ENCODE assay signal across 21 cellular contexts in genomic region chr12:13562915-13563742, GRCh38.
"Had no signal": no experiment of that assay in that cellular context is flagged by ENCODE, and none has a peak within 500 bp of the region (broad histone marks: within the 10 kb centered on the region; RNA-seq: fewer than 3 reads in every experiment).

No MANE protein-coding gene starts in this region.

- H3K9me3 ChIP-seq: esophagus muscularis mucosa, gastrocnemius medialis, neutrophil, ovary, right lobe of liver, thoracic aorta, transverse colon had no signal

- H3K27me3 ChIP-seq: esophagus muscularis mucosa, gastrocnemius medialis, neutrophil, ovary, right lobe of liver, transverse colon had no signal

- DNase-seq: central memory CD4-positive, alpha-beta T cell; cortex of kidney; effector memory CD4-positive, alpha-beta T cell; gastrocnemius medialis; heart right ventricle; hypothalamus; mammary epithelial cell; naive thymus-derived CD4-positive, alpha-beta T cell; nephron progenitor cell; right lobe of liver; stimulated activated CD4-positive, alpha-beta T cell treated with anti-CD3 and anti-CD28 coated beads, Interleukin-4, amount 100 ng/mL, for 1 hour; stimulated activated CD8-positive, alpha-beta memory T cell treated with anti-CD3 and anti-CD28 coated beads, Interleukin-4, amount 100 ng/mL, for 48 hours; stimulated activated naive CD8-positive, alpha-beta T cell treated with anti-CD3 and anti-CD28 coated beads, Interleukin-15, amount 100 ng/mL, for 72 hours; transverse colon had no signal

- H3K27ac Mint-ChIP-seq: naive thymus-derived CD4-positive, alpha-beta T cell; nephron progenitor cell; progenitor cell of endocrine pancreas; stimulated activated effector memory CD8-positive, alpha-beta T cell treated with anti-CD3 and anti-CD28 coated beads, Interleukin-12 subunit alpha, Interleukin-12 subunit beta, amount 100 ng/mL, for 72 hours; stimulated activated naive CD8-positive, alpha-beta T cell treated with anti-CD3 and anti-CD28 coated beads, Interleukin-15, amount 100 ng/mL, for 72 hours had no signal

- H3K4me3 Mint-ChIP-seq: naive thymus-derived CD4-positive, alpha-beta T cell; nephron progenitor cell; stimulated activated effector memory CD8-positive, alpha-beta T cell treated with anti-CD3 and anti-CD28 coated beads, Interleukin-12 subunit alpha, Interleukin-12 subunit beta, amount 100 ng/mL, for 72 hours; stimulated activated naive CD8-positive, alpha-beta T cell treated with anti-CD3 and anti-CD28 coated beads, Interleukin-15, amount 100 ng/mL, for 72 hours had no signal

- H3K4me1 Mint-ChIP-seq: naive thymus-derived CD4-positive, alpha-beta T cell; nephron progenitor cell; stimulated activated effector memory CD8-positive, alpha-beta T cell treated with anti-CD3 and anti-CD28 coated beads, Interleukin-12 subunit alpha, Interleukin-12 subunit beta, amount 100 ng/mL, for 72 hours; stimulated activated naive CD8-positive, alpha-beta T cell treated with anti-CD3 and anti-CD28 coated beads, Interleukin-15, amount 100 ng/mL, for 72 hours had no signal

- H3K4me1 ChIP-seq: esophagus muscularis mucosa, gastrocnemius medialis, heart right ventricle had no signal

- H3K27me3 Mint-ChIP-seq: stimulated activated naive CD8-positive, alpha-beta T cell treated with anti-CD3 and anti-CD28 coated beads, Interleukin-15, amount 100 ng/mL, for 72 hours had no signal

- H3K27ac ChIP-seq: epithelial cell of prostate, esophagus muscularis mucosa, gastrocnemius medialis, heart right ventricle, neutrophil, ovary, right lobe of liver, thoracic aorta, transverse colon had no signal

- ATAC-seq: gastrocnemius medialis; naive thymus-derived CD4-positive, alpha-beta T cell; right lobe of liver; stimulated activated effector memory CD8-positive, alpha-beta T cell treated with anti-CD3 and anti-CD28 coated beads, Interleukin-12 subunit alpha, Interleukin-12 subunit beta, amount 100 ng/mL, for 72 hours; stimulated activated naive CD8-positive, alpha-beta T cell treated with anti-CD3 and anti-CD28 coated beads, Interleukin-15, amount 100 ng/mL, for 72 hours had no signal

- H3K36me3 Mint-ChIP-seq: naive thymus-derived CD4-positive, alpha-beta T cell; stimulated activated effector memory CD8-positive, alpha-beta T cell treated with anti-CD3 and anti-CD28 coated beads, Interleukin-12 subunit alpha, Interleukin-12 subunit beta, amount 100 ng/mL, for 72 hours had no signal

- H3K4me3 ChIP-seq: esophagus muscularis mucosa, gastrocnemius medialis, heart right ventricle, ovary, right lobe of liver, thoracic aorta, transverse colon had no signal

- H3K36me3 ChIP-seq: esophagus muscularis mucosa, gastrocnemius medialis, heart right ventricle, neutrophil, ovary, right lobe of liver, thoracic aorta, transverse colon had no signal
